In genomic region chr12:108574276-108574675, GRCh38 we compare ENCODE assay signal across 3 cellular contexts. TPM values are rescaled to one million over a fixed set of nuclear protein-coding genes. Genes with fewer than 3 reads are reported as not detected.
"Had no signal": no experiment of that assay in that cellular context is flagged by ENCODE, and none has a peak within 500 bp of the region (broad histone marks: within the 10 kb centered on the region; RNA-seq: fewer than 3 reads in every experiment).

No MANE protein-coding gene starts in this region.

RNA-seq across cellular contexts. Expression of gene TMEM119, which starts 23.6 kb away (rescaled TPM):
- total RNA-seq: HT-29, NCI-H460, PC-9 had no signal

RNA-seq across cellular contexts. Expression of gene SELPLG, which starts 59.4 kb away (rescaled TPM):
- total RNA-seq: HT-29, NCI-H460 had no signal
